Comparison of ENCODE assay signal across 8 cellular contexts in genomic region chr2:7672027-7672684, GRCh38.
A peak's percentile ranks its signal among the peaks of the same experiment; 100 is the strongest.
DNase-seq lines count a peak whose midpoint lies in the region; ATAC-seq and TF ChIP-seq lines count a peak whose summit lies in the region.

No MANE protein-coding gene starts in this region.

- no peaks in the 10 kb centered on the region for H3K36me3 ChIP-seq in H7 (replicated peaks; ENCODE audit: control insufficient read depth, insufficient read depth, low read length)
- H3K36me3 ChIP-seq in body of pancreas (replicated peaks in 1 of 2; ENCODE audit: insufficient read depth in 1 of 2, low read depth in 2 of 2) = no peaks in the 10 kb centered on the region
- no peaks in the 10 kb centered on the region for H3K36me3 ChIP-seq in lower lobe of right lung

- TF ChIP-seq POLR2A in body of pancreas (IDR thresholded peaks at IDR 0.05) = no peak

- intact Hi-C loops in body of pancreas (cut with DNase I) (loop anchor here (10.0 kb wide), 1 partner anchor 247 kb away; no protein-coding TSS in a partner anchor), lower lobe of right lung (cut with DNase I) (no loop called here)

- H3K36me3 Mint-ChIP-seq in T-helper 1 cell treated with Interleukin-12 subunit alpha and Interleukin-12 subunit beta and Interleukin-4 antibody, amounts not matched to agents 30 μg/mL and 1 μg/mL, for 36 hours (ENCODE audit: low read depth) = peaks cover 24% of the 10 kb centered on the region
- peaks cover 4% of the 10 kb centered on the region for H3K36me3 Mint-ChIP-seq in stimulated activated naive CD8-positive, alpha-beta T cell treated with anti-CD3 and anti-CD28 coated beads, Interleukin-15, Interleukin-2, amounts not matched to agents 100 ng/mL and 50 ng/mL, for 24 hours (ENCODE audit: low read depth)

- ATAC-seq in body of pancreas (peak; percentile 35), lower lobe of right lung (peak; percentile 50 to 52), HG03354 (IDR thresholded peaks at IDR 0.05; ENCODE audit: poor library complexity, severe bottlenecking, unreplicated experiment) (no peak)

- H3K4me3 ChIP-seq in AG10803 (ENCODE audit: low read length) = no peak overlapping the region
- H3K4me3 ChIP-seq in H7 (ENCODE audit: insufficient read depth, low read depth, low read length) = no peak overlapping the region
- no peak overlapping the region for H3K4me3 ChIP-seq in body of pancreas
- no peak overlapping the region for H3K4me3 ChIP-seq in lower lobe of right lung

- peak overlapping the region; percentile 92 for H3K27ac Mint-ChIP-seq in T-helper 1 cell treated with Interleukin-12 subunit alpha and Interleukin-12 subunit beta and Interleukin-4 antibody, amounts not matched to agents 30 μg/mL and 1 μg/mL, for 36 hours
- H3K27ac Mint-ChIP-seq in stimulated activated naive CD8-positive, alpha-beta T cell treated with anti-CD3 and anti-CD28 coated beads, Interleukin-15, Interleukin-2, amounts not matched to agents 100 ng/mL and 50 ng/mL, for 24 hours = peak overlapping the region; percentile 92

- H3K4me1 ChIP-seq in body of pancreas (no peaks in the 10 kb centered on the region), lower lobe of right lung (no peaks in the 10 kb centered on the region)

- TF ChIP-seq CTCF in AG10803 (conservative IDR thresholded peaks at IDR 0.05; ENCODE audit: low read length) (peak; percentile 53), body of pancreas (IDR thresholded peaks at IDR 0.05) (peak; percentile 57 to 80 (median 72)), lower lobe of right lung (IDR thresholded peaks at IDR 0.05) (peak; percentile 71)

- peak overlapping the region; percentile 75 for H3K4me3 Mint-ChIP-seq in T-helper 1 cell treated with Interleukin-12 subunit alpha and Interleukin-12 subunit beta and Interleukin-4 antibody, amounts not matched to agents 30 μg/mL and 1 μg/mL, for 36 hours
- peak overlapping the region; percentile 50 for H3K4me3 Mint-ChIP-seq in stimulated activated naive CD8-positive, alpha-beta T cell treated with anti-CD3 and anti-CD28 coated beads, Interleukin-15, Interleukin-2, amounts not matched to agents 100 ng/mL and 50 ng/mL, for 24 hours

- WGBS in body of pancreas, 2 donors = 63 to 65% methylated on average over 8 of the region's 8 CpGs

- no peaks in the 10 kb centered on the region for H3K9me3 ChIP-seq in body of pancreas
- H3K9me3 ChIP-seq in lower lobe of right lung = peaks cover 6% of the 10 kb centered on the region

- H3K27me3 Mint-ChIP-seq in T-helper 1 cell treated with Interleukin-12 subunit alpha and Interleukin-12 subunit beta and Interleukin-4 antibody, amounts not matched to agents 30 μg/mL and 1 μg/mL, for 36 hours (ENCODE audit: low read depth) = no peaks in the 10 kb centered on the region
- no peaks in the 10 kb centered on the region for H3K27me3 Mint-ChIP-seq in stimulated activated naive CD8-positive, alpha-beta T cell treated with anti-CD3 and anti-CD28 coated beads, Interleukin-15, Interleukin-2, amounts not matched to agents 100 ng/mL and 50 ng/mL, for 24 hours

- H3K27me3 ChIP-seq in H7 (ENCODE audit: control insufficient read depth, insufficient read depth, low read length) (no peaks in the 10 kb centered on the region), body of pancreas (no peaks in the 10 kb centered on the region), lower lobe of right lung (ENCODE audit: low read depth) (no peaks in the 10 kb centered on the region)

- peaks cover 16% of the 10 kb centered on the region for H3K9me3 Mint-ChIP-seq in T-helper 1 cell treated with Interleukin-12 subunit alpha and Interleukin-12 subunit beta and Interleukin-4 antibody, amounts not matched to agents 30 μg/mL and 1 μg/mL, for 36 hours
- peaks cover 3% of the 10 kb centered on the region for H3K9me3 Mint-ChIP-seq in stimulated activated naive CD8-positive, alpha-beta T cell treated with anti-CD3 and anti-CD28 coated beads, Interleukin-15, Interleukin-2, amounts not matched to agents 100 ng/mL and 50 ng/mL, for 24 hours

- DNase-seq in AG10803 (ENCODE audit: low read depth) (no peak), H7 (peak; percentile 57), body of pancreas (peak; percentile 60 to 82 (median 73)), lower lobe of right lung (peak; percentile 55), mesenteric fat pad (ENCODE audit: low spot score) (no peak)

- peaks cover 47% of the 10 kb centered on the region for H3K4me1 Mint-ChIP-seq in T-helper 1 cell treated with Interleukin-12 subunit alpha and Interleukin-12 subunit beta and Interleukin-4 antibody, amounts not matched to agents 30 μg/mL and 1 μg/mL, for 36 hours (ENCODE audit: low read depth)
- peaks cover 62% of the 10 kb centered on the region for H3K4me1 Mint-ChIP-seq in stimulated activated naive CD8-positive, alpha-beta T cell treated with anti-CD3 and anti-CD28 coated beads, Interleukin-15, Interleukin-2, amounts not matched to agents 100 ng/mL and 50 ng/mL, for 24 hours (ENCODE audit: low read depth)

- H3K27ac ChIP-seq in body of pancreas (no peak overlapping the region), lower lobe of right lung (no peak overlapping the region)

Comparison
In these comparisons a context has a peak if more than half of its experiments do, and no peak if none do; other contexts are left out.
1. DNase-seq: peak in H7 (single experiment), body of pancreas (4 of 4) and lower lobe of right lung (single experiment); none in AG10803 (single experiment) and mesenteric fat pad (single experiment).
2. Peak in every context shown above with its lines, with median percentiles within 50 percentile points of each other: CTCF ChIP-seq.